Comparison of ENCODE assay signal across 38 cellular contexts in the genomic region with DNA sequence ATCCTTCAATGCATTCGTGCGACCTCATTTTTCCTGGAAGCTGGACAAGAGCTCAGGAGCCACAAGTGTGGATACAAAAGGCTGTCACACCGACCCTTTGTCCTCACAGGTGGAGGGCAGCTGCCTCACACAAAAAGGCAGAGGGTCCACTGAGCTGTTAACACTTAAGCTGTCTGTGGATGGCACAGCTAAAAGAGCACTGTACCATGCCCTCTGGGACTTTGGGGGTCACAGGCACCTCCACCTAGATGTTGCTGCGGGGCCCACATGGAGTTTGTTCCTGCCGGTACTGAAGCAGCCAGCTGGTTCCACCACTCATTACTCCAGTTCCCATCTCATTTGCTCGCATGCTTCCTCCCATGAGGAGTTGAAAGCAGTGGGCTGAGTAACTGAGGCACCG. TPM values are rescaled to one million over a fixed set of nuclear protein-coding genes. Genes with fewer than 3 reads are reported as not detected.
"Had no signal": no experiment of that assay in that cellular context is flagged by ENCODE, and none has a peak within 500 bp of the region (broad histone marks: within the 10 kb centered on the region; RNA-seq: fewer than 3 reads in every experiment).

No MANE protein-coding gene starts in this region.

- H3K27ac Mint-ChIP-seq: activated CD4-positive, alpha-beta T cell treated with anti-CD3 and anti-CD28 coated beads, Interleukin-2, amount 10 ng/mL, durations not matched to agents 24 days and 14 days; activated CD8-positive, alpha-beta T cell treated with anti-CD3 and anti-CD28 coated beads for 36 hours; activated naive CD8-positive, alpha-beta T cell treated with anti-CD3 and anti-CD28 coated beads for 36 hours; activated T-cell treated with anti-CD3 and anti-CD28 coated beads, Interleukin-2, amount 50 U/mL, for 72 hours; activated T-helper 17 cell treated with anti-CD3 and anti-CD28 coated beads, Interleukin-2, amount 50 U/mL, for 72 hours had no signal

- H3K9me3 ChIP-seq: body of pancreas, breast epithelium, SJCRH30 had no signal

- ATAC-seq: activated CD8-positive, alpha-beta T cell treated with anti-CD3 and anti-CD28 coated beads for 36 hours; activated T-cell treated with anti-CD3 and anti-CD28 coated beads, Interleukin-2, amount 50 U/mL, for 72 hours; activated T-helper 17 cell treated with anti-CD3 and anti-CD28 coated beads, Interleukin-2, amount 50 U/mL, for 72 hours; body of pancreas had no signal

- H3K36me3 Mint-ChIP-seq: activated naive CD8-positive, alpha-beta T cell treated with anti-CD3 and anti-CD28 coated beads for 36 hours had no signal

- FAIRE-seq: RCC 7860 had no signal

- H3K27me3 Mint-ChIP-seq: activated CD8-positive, alpha-beta T cell treated with anti-CD3 and anti-CD28 coated beads for 36 hours; activated T-helper 17 cell treated with anti-CD3 and anti-CD28 coated beads, Interleukin-2, amount 50 U/mL, for 72 hours had no signal

- H3K4me1 Mint-ChIP-seq: activated CD4-positive, alpha-beta T cell treated with anti-CD3 and anti-CD28 coated beads, Interleukin-2, amount 10 ng/mL, durations not matched to agents 24 days and 14 days; activated naive CD8-positive, alpha-beta T cell treated with anti-CD3 and anti-CD28 coated beads for 36 hours; activated T-helper 17 cell treated with anti-CD3 and anti-CD28 coated beads, Interleukin-2, amount 50 U/mL, for 72 hours had no signal

- H2AFZ ChIP-seq: PC-9 had no signal

- H3K27ac ChIP-seq: ascending aorta, body of pancreas, breast epithelium, PC-9, SJCRH30, SK-N-MC, WERI-Rb-1 had no signal

- H3K4me1 ChIP-seq: ascending aorta, body of pancreas, breast epithelium, SJCRH30 had no signal

- H3K4me3 Mint-ChIP-seq: activated CD4-positive, alpha-beta T cell treated with anti-CD3 and anti-CD28 coated beads, Interleukin-2, amount 10 ng/mL, durations not matched to agents 24 days and 14 days; activated CD8-positive, alpha-beta T cell treated with anti-CD3 and anti-CD28 coated beads for 36 hours; activated naive CD8-positive, alpha-beta T cell treated with anti-CD3 and anti-CD28 coated beads for 36 hours; activated T-cell treated with anti-CD3 and anti-CD28 coated beads, Interleukin-2, amount 50 U/mL, for 72 hours; activated T-helper 17 cell treated with anti-CD3 and anti-CD28 coated beads, Interleukin-2, amount 50 U/mL, for 72 hours had no signal

- H3K27me3 ChIP-seq: ascending aorta, body of pancreas, breast epithelium, SJCRH30 had no signal

- H3K9me3 Mint-ChIP-seq: activated CD4-positive, alpha-beta T cell treated with anti-CD3 and anti-CD28 coated beads, Interleukin-2, amount 10 ng/mL, durations not matched to agents 24 days and 14 days; activated CD8-positive, alpha-beta T cell treated with anti-CD3 and anti-CD28 coated beads for 36 hours; activated naive CD8-positive, alpha-beta T cell treated with anti-CD3 and anti-CD28 coated beads for 36 hours; activated T-cell treated with anti-CD3 and anti-CD28 coated beads, Interleukin-2, amount 50 U/mL, for 72 hours; activated T-helper 17 cell treated with anti-CD3 and anti-CD28 coated beads, Interleukin-2, amount 50 U/mL, for 72 hours had no signal

- DNase-seq: activated CD4-positive, alpha-beta T cell treated with anti-CD3 and anti-CD28 coated beads for 1 hour; activated CD4-positive, alpha-beta T cell treated with anti-CD3 and anti-CD28 coated beads, Interleukin-2, amount 10 ng/mL, durations not matched to agents 24 days and 14 days; activated CD4-positive, alpha-beta T cell treated with anti-CD3 and anti-CD28 coated beads, Interleukin-2, amount 50 U/mL, for 4 hours; activated CD4-positive, CD25-positive, alpha-beta regulatory T cell; activated CD8-positive, alpha-beta T cell treated with anti-CD3 and anti-CD28 coated beads for 36 hours; activated effector memory CD4-positive, alpha-beta T cell treated with anti-CD3 and anti-CD28 coated beads, Interleukin-2, amount 50 U/mL, for 16 hours; activated naive CD4-positive, alpha-beta T cell; activated naive CD4-positive, alpha-beta T cell treated with anti-CD3 and anti-CD28 coated beads, Interleukin-2, amount 50 U/mL, for 16 hours; activated naive CD8-positive, alpha-beta T cell treated with anti-CD3 and anti-CD28 coated beads for 36 hours; activated T-cell treated with anti-CD3 and anti-CD28 coated beads, Interleukin-2, amount 50 U/mL, for 1 hour; activated T-cell treated with anti-CD3 and anti-CD28 coated beads, Interleukin-2, amount 50 U/mL, for 72 hours; amygdala; body of pancreas; MM.1S; MV-4-11; NCI-H1092; NCI-H1436 treated with DMSO at 0.1 percent for 48 hours; NCI-H1694 treated with DMSO at 0.1 percent for 48 hours; NCI-H2029; NCI-H345; NCI-H524 treated with DMSO at 0.1 percent for 48 hours; SHP77; SJCRH30; T1000; WERI-Rb-1 had no signal

- H3K4me3 ChIP-seq: ascending aorta, body of pancreas, breast epithelium, PC-9, SJCRH30, SK-N-MC had no signal

- H3K36me3 ChIP-seq: ascending aorta, breast epithelium, SJCRH30, WERI-Rb-1 had no signal

RNA-seq across cellular contexts. Expression of a gene that starts 57.0 kb away (rescaled TPM):
- total RNA-seq: activated CD4-positive, alpha-beta T cell treated with anti-CD3 and anti-CD28 coated beads, Interleukin-2, amount 10 ng/mL, durations not matched to agents 24 days and 14 days; activated CD8-positive, alpha-beta memory T cell treated with anti-CD3 and anti-CD28 coated beads for 36 hours; activated CD8-positive, alpha-beta T cell treated with anti-CD3 and anti-CD28 coated beads for 36 hours; activated naive CD8-positive, alpha-beta T cell treated with anti-CD3 and anti-CD28 coated beads for 36 hours; activated T-cell treated with anti-CD3 and anti-CD28 coated beads, Interleukin-2, amount 50 U/mL, for 72 hours; activated T-helper 17 cell treated with anti-CD3 and anti-CD28 coated beads, Interleukin-2, amount 50 U/mL, for 72 hours; ascending aorta; body of pancreas; breast epithelium; cardiac septum; NCI-H460; OCI-LY7; PC-9; SJCRH30; T-helper 1 cell treated with Interleukin-12 subunit alpha and Interleukin-12 subunit beta and Interleukin-4 antibody, amounts not matched to agents 30 ng/mL and 1 ng/mL, for 36 hours; T-helper 2 cell treated with Interferon-gamma antibody and Interleukin-4, amounts not matched to agents 100 ng/mL and 5 ng/mL, for 36 hours had no signal
- polyA plus RNA-seq: adipose tissue had no signal
